In genomic region chr3:189132125-189132744, GRCh38 we compare ENCODE assay signal across 8 cellular contexts. TPM values are rescaled to one million over a fixed set of nuclear protein-coding genes. Genes with fewer than 3 reads are reported as not detected.
DNase-seq lines count a peak whose midpoint lies in the region; ATAC-seq and TF ChIP-seq lines count a peak whose summit lies in the region.

No MANE protein-coding gene starts in this region.

- intact Hi-C loops in Calu3 (cut with micrococcal nuclease; ENCODE audit: unreplicated experiment): no loop called here
- intact Hi-C loops in Right ventricle myocardium superior (cut with DNase I): no loop called here

- peaks cover 5% of the 10 kb centered on the region for H3K9me3 Mint-ChIP-seq in Calu3 (ENCODE audit: low read depth, unreplicated experiment)

- TF ChIP-seq CTCF in Calu3 (IDR thresholded peaks at IDR 0.05; ENCODE audit: unreplicated experiment): no peak
- no peak for TF ChIP-seq CTCF in HFF-Myc (IDR thresholded peaks at IDR 0.05; ENCODE audit: low read depth, low read length, missing control alignments)

- BruUV-seq in Calu3 (replicated peaks; lab: Mats Ljungman, UMichigan): no TSS peak

- peak overlapping the region; percentile 3 for H3K4me3 Mint-ChIP-seq in Calu3 (ENCODE audit: low read depth, unreplicated experiment)

- DNase-seq in Calu3 (peak; percentile 63), HFF-Myc (ENCODE audit: extremely low read depth, low read depth) (peak; percentile 69), NOMO-1 treated with dmso at 0.1 percent for 144 hours (lab: John Stamatoyannopoulos, UW; ENCODE audit: unreplicated experiment) (peak; percentile 79), Right ventricle myocardium superior (peak; percentile 57), DMS 273 (lab: John Stamatoyannopoulos, UW; ENCODE audit: unreplicated experiment) (no peak), midbrain (lab: John Stamatoyannopoulos, UW) (no peak)
- DNase-seq in activated T-cell treated with anti-CD3 and anti-CD28 coated beads, Interleukin-2, amount 50 U/mL, for 48 hours: peak; percentile 74 to 78
- peak; percentile 81 for DNase-seq in stimulated activated CD4-positive, alpha-beta T cell treated with anti-CD3 and anti-CD28 coated beads, Interleukin-15, amount 100 ng/mL, for 24 hours

- peak overlapping the region; percentile 66 for H3K27ac Mint-ChIP-seq in Calu3 (ENCODE audit: unreplicated experiment)

- CTCF ChIA-PET in Calu3 (lab: Charles Lee): interaction anchor here (0.8 to 1.4 kb wide), 4 partner anchors 9 to 91 kb away, joined by 3 to 5 read pairs (median 4); no protein-coding TSS in a partner anchor

- H3K4me3 ChIP-seq in HFF-Myc (replicated peaks; ENCODE audit: low read depth, low read length): no peak overlapping the region

- H3K4me1 Mint-ChIP-seq in Calu3 (ENCODE audit: low read depth, unreplicated experiment): peaks cover 19% of the 10 kb centered on the region

- peak; percentile 79 for ATAC-seq in Right ventricle myocardium superior (ENCODE audit: poor library complexity)

- no peaks in the 10 kb centered on the region for H3K36me3 Mint-ChIP-seq in Calu3 (ENCODE audit: insufficient read depth, unreplicated experiment)

- H3K27me3 Mint-ChIP-seq in Calu3 (ENCODE audit: unreplicated experiment): no peaks in the 10 kb centered on the region

RNA-seq across cellular contexts. Expression of gene TPRG1, which starts 39.5 kb away (rescaled TPM):
- total RNA-seq in Calu3 (2022) (1.2 and 2.1 TPM in 2 replicates), Right ventricle myocardium superior (2.7 TPM)

Comparison
In these comparisons a context has a peak if more than half of its experiments do, and no peak if none do; other contexts are left out.
1. DNase-seq: peak in Calu3 (single experiment), HFF-Myc (single experiment), NOMO-1 treated with dmso at 0.1 percent for 144 hours (single experiment), activated T-cell treated with anti-CD3 and anti-CD28 coated beads, Interleukin-2, amount 50 U/mL, for 48 hours (2 of 2), Right ventricle myocardium superior (single experiment) and stimulated activated CD4-positive, alpha-beta T cell treated with anti-CD3 and anti-CD28 coated beads, Interleukin-15, amount 100 ng/mL, for 24 hours (single experiment); none in DMS 273 (single experiment) and midbrain (single experiment).